Comparison of ENCODE assay signal across 1 cellular context in the genomic region with DNA sequence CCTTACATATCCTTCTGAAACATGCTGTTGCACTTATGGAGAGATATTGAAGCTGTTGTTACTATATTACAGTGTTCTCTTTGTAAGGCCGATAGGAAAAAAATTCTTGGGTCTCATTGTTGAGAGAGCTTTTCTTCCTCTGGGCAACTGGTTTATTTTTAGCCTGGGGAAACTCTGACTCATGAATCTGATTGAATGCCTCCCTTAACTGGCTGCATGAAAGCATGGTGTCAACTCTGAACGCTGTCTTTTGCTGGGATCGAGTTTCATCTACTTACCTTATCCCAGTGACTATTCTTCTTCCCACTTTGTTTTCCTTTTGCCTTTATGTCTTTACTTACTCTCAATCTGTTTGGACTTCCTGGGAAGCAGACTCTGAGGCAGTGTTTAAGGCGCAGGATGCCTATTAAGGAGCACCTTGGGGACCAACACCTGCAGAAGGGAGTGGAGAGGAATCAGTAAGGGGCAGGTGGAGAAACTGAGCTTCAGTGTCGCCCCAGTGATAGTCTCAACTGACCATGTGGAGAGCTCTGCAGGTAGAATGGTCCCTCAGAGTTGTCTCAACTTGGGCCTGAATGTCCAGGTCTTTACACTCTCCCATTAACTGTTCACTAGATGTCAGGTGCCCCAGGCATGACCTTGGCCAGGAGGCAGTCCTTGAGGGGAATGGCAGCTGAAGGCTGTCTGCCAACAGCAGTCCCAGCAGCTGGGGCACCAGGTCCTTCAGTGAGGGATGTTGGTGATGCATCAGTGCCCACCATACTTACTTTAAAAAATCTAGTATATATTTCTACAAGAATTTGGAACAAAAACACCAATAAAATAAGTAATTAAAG.
TF ChIP-seq lines count a peak whose summit lies in the region.

No MANE protein-coding gene starts in this region.

TF ChIP-seq in HepG2, 621 proteins besides CTCF, POLR2A, EP300 and RAD21 (continued from another document):
- TF ChIP-seq, protein P1, sequence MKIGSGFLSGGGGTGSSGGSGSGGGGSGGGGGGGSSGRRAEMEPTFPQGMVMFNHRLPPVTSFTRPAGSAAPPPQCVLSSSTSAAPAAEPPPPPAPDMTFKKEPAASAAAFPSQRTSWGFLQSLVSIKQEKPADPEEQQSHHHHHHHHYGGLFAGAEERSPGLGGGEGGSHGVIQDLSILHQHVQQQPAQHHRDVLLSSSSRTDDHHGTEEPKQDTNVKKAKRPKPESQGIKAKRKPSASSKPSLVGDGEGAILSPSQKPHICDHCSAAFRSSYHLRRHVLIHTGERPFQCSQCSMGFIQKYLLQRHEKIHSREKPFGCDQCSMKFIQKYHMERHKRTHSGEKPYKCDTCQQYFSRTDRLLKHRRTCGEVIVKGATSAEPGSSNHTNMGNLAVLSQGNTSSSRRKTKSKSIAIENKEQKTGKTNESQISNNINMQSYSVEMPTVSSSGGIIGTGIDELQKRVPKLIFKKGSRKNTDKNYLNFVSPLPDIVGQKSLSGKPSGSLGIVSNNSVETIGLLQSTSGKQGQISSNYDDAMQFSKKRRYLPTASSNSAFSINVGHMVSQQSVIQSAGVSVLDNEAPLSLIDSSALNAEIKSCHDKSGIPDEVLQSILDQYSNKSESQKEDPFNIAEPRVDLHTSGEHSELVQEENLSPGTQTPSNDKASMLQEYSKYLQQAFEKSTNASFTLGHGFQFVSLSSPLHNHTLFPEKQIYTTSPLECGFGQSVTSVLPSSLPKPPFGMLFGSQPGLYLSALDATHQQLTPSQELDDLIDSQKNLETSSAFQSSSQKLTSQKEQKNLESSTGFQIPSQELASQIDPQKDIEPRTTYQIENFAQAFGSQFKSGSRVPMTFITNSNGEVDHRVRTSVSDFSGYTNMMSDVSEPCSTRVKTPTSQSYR (CRISPR knock-in tag; IDR thresholded peaks at IDR 0.05; ENCODE audit: borderline replicate concordance), result no peak
